Comparison of ENCODE assay signal across 25 cellular contexts in genomic region chr17:46751425-46751824, GRCh38.
"Had no signal": no experiment of that assay in that cellular context is flagged by ENCODE, and none has a peak within 500 bp of the region (broad histone marks: within the 10 kb centered on the region; RNA-seq: fewer than 3 reads in every experiment).

No MANE protein-coding gene starts in this region.

- H3K27me3 ChIP-seq: colonic mucosa, dorsolateral prefrontal cortex, esophagus muscularis mucosa, esophagus squamous epithelium, gastrocnemius medialis, gastroesophageal sphincter, heart left ventricle, heart right ventricle had no signal

- ATAC-seq: effector memory CD8-positive, alpha-beta T cell; gastrocnemius medialis; gastroesophageal sphincter; heart left ventricle; heart right ventricle had no signal

- H3K9me3 ChIP-seq: colonic mucosa, esophagus muscularis mucosa, esophagus squamous epithelium, gastrocnemius medialis, gastroesophageal sphincter, heart left ventricle, heart right ventricle had no signal

- H3K27ac ChIP-seq: colonic mucosa, coronary artery, dorsolateral prefrontal cortex, epithelial cell of prostate, esophagus muscularis mucosa, esophagus squamous epithelium, gastrocnemius medialis, gastroesophageal sphincter, heart left ventricle, heart right ventricle had no signal

- DNase-seq: colonic mucosa; cortex of kidney; dermis blood vessel endothelial cell; dorsolateral prefrontal cortex; effector CD4-positive, alpha-beta T cell; effector CD8-positive, alpha-beta T cell; effector memory CD4-positive, alpha-beta T cell; effector memory CD8-positive, alpha-beta T cell; endodermal cell; esophagus squamous epithelium; foreskin fibroblast; foreskin melanocyte; gastrocnemius medialis; glutamatergic neuron; head of caudate nucleus; heart left ventricle; heart right ventricle had no signal

- H3K4me1 ChIP-seq: colonic mucosa, esophagus muscularis mucosa, gastrocnemius medialis, gastroesophageal sphincter, heart left ventricle, heart right ventricle had no signal

- FAIRE-seq: colon, endometrium, endothelial cell of umbilical vein, frontal cortex had no signal

- H3K4me3 ChIP-seq: colonic mucosa, coronary artery, dorsolateral prefrontal cortex, esophagus muscularis mucosa, esophagus squamous epithelium, gastrocnemius medialis, gastroesophageal sphincter, heart left ventricle, heart right ventricle had no signal
